In genomic region chr5:138339464-138339863, GRCh38 we compare ENCODE assay signal across 8 cellular contexts. TPM values are rescaled to one million over a fixed set of nuclear protein-coding genes. Genes with fewer than 3 reads are reported as not detected.
DNase-seq lines count a peak whose midpoint lies in the region; ATAC-seq and TF ChIP-seq lines count a peak whose summit lies in the region.

No MANE protein-coding gene starts in this region.

- H3K4me2 ChIP-seq in DND-41 (ENCODE audit: insufficient read depth, low read length) = peak overlapping the region; percentile 77
- peak overlapping the region; percentile 99 for H3K4me2 ChIP-seq in OCI-LY7 (ENCODE audit: low read length)

- H3K4me3 Mint-ChIP-seq in osteocyte (ENCODE audit: unreplicated experiment) = peak overlapping the region; percentile 93

- H3K36me3 ChIP-seq in DND-41 (ENCODE audit: insufficient read depth, low read length) (peaks cover 17% of the 10 kb centered on the region), OCI-LY7 (ENCODE audit: insufficient read depth, low read length) (peaks cover 36% of the 10 kb centered on the region), endocrine pancreas (ENCODE audit: control insufficient read depth, insufficient read depth, low read length) (no peaks in the 10 kb centered on the region)

- no peaks in the 10 kb centered on the region for H3K27me3 Mint-ChIP-seq in osteocyte (ENCODE audit: unreplicated experiment)

- H2AFZ ChIP-seq in DND-41 (ENCODE audit: low read depth, low read length) = no peak overlapping the region
- H2AFZ ChIP-seq in OCI-LY7 (ENCODE audit: low read length) = no peak overlapping the region

- H4K20me1 ChIP-seq in DND-41 (ENCODE audit: insufficient read depth, low read length) = no peaks in the 10 kb centered on the region; the same call in 1 of the 2 replicates
- peaks cover 16% of the 10 kb centered on the region; the same call in 1 of the 2 replicates for H4K20me1 ChIP-seq in OCI-LY7 (ENCODE audit: insufficient read depth, low read length)

- H3K9me2 ChIP-seq in OCI-LY7 (ENCODE audit: insufficient read depth, low read length) = no peaks in the 10 kb centered on the region

- intact Hi-C loops in OCI-LY7 (cut with micrococcal nuclease; ENCODE audit: unreplicated experiment) = loop anchor here (1.0 to 5.0 kb wide), 3 partner anchors 13 to 203 kb away; partner anchors contain the start of genes BRD8, ETF1, KDM3B and KIF20A

- H3K27me3 ChIP-seq in DND-41 (ENCODE audit: insufficient read depth, low read length, poor library complexity) (no peaks in the 10 kb centered on the region), endocrine pancreas (ENCODE audit: control insufficient read depth, insufficient read depth, low read length) (no peaks in the 10 kb centered on the region)

- H3K27ac ChIP-seq in DND-41 (ENCODE audit: low read length) = peak overlapping the region; percentile 92; the same call in 1 of the 2 replicates
- H3K27ac ChIP-seq in OCI-LY7 (ENCODE audit: low read depth, low read length, poor library complexity, severe bottlenecking) = peak overlapping the region; percentile 67

- no TSS peak for BruUV-seq in OCI-LY7 (replicated peaks; lab: Mats Ljungman, UMichigan)

- peak overlapping the region; percentile 85 for H3K27ac Mint-ChIP-seq in osteocyte (ENCODE audit: unreplicated experiment)

- H3K79me2 ChIP-seq in DND-41 (ENCODE audit: insufficient read depth, low read length) = peaks cover 38% of the 10 kb centered on the region
- H3K79me2 ChIP-seq in OCI-LY7 (ENCODE audit: insufficient read depth, low read depth, low read length) = peaks cover 34% of the 10 kb centered on the region; the same call in 1 of the 2 replicates

- no peaks in the 10 kb centered on the region for H3K9me3 Mint-ChIP-seq in osteocyte (ENCODE audit: unreplicated experiment)

- peak overlapping the region; percentile 76; the same call in 1 of the 2 replicates for H3K9ac ChIP-seq in DND-41 (ENCODE audit: low read depth, low read length)
- H3K9ac ChIP-seq in endocrine pancreas (ENCODE audit: control insufficient read depth, insufficient read depth, low read length) = peak overlapping the region; percentile 84

- TF ChIP-seq CTCF in DND-41 (IDR thresholded peaks at IDR 0.05; ENCODE audit: borderline replicate concordance, extremely low read depth, low read length, poor library complexity, severe bottlenecking) (no peak), OCI-LY7 (conservative IDR thresholded peaks at IDR 0.05; ENCODE audit: low read length) (no peak), osteocyte (IDR thresholded peaks at IDR 0.05) (no peak)

- POLR2A ChIA-PET in OCI-LY7 (lab: Charles Lee) = interaction anchor here (0.9 to 6.1 kb wide), 4 partner anchors 8 to 145 kb away, joined by 3 to 102 read pairs (median 8); partner anchors contain the start of genes CDC23, CDC25C and KDM3B

- CTCF ChIA-PET in OCI-LY7 (lab: Charles Lee; ENCODE audit: unreplicated experiment) = interaction anchor here (3.6 kb wide), 1 partner anchor 14 kb away, joined by 34 read pairs; the partner anchor contains the start of gene KDM3B

- ATAC-seq in DND-41 (ENCODE audit: insufficient read depth, low read depth) = no peak
- ATAC-seq in HG02884 (IDR thresholded peaks at IDR 0.05; ENCODE audit: unreplicated experiment) = no peak
- ATAC-seq in HG02938 (IDR thresholded peaks at IDR 0.05; ENCODE audit: unreplicated experiment) = no peak

- peaks cover 19% of the 10 kb centered on the region for H3K36me3 Mint-ChIP-seq in osteocyte (ENCODE audit: unreplicated experiment)

- H3K9me3 ChIP-seq in DND-41 (ENCODE audit: insufficient read depth, low read length, severe bottlenecking) = no peaks in the 10 kb centered on the region
- no peaks in the 10 kb centered on the region for H3K9me3 ChIP-seq in OCI-LY7 (ENCODE audit: low read length)
- H3K9me3 ChIP-seq in endocrine pancreas (ENCODE audit: control insufficient read depth, low read length) = no peaks in the 10 kb centered on the region

- DNase-seq in DND-41 = no peak
- peak; percentile 49 for DNase-seq in OCI-LY7 (ENCODE audit: low spot score)
- DNase-seq in osteocyte (ENCODE audit: extremely low spot score, unreplicated experiment) = no peak
- no peak for DNase-seq in kidney tubule cell (ENCODE audit: low spot score)
- no peak for DNase-seq in stimulated activated CD4-positive, alpha-beta T cell treated with anti-CD3 and anti-CD28 coated beads, Interleukin-15, amount 100 ng/mL, for 24 hours

- H3K4me1 Mint-ChIP-seq in osteocyte (ENCODE audit: unreplicated experiment) = peaks cover 35% of the 10 kb centered on the region

- H3K4me1 ChIP-seq in DND-41 (ENCODE audit: insufficient read depth, low read length) (peaks cover 42% of the 10 kb centered on the region), OCI-LY7 (ENCODE audit: insufficient read depth, low read length, poor library complexity, severe bottlenecking) (peaks cover 26% of the 10 kb centered on the region), endocrine pancreas (ENCODE audit: control insufficient read depth, insufficient read depth, low read length) (peaks cover 10% of the 10 kb centered on the region)

- H3K4me3 ChIP-seq in DND-41 (ENCODE audit: low read depth in 1 of 2, low read length in 2 of 2) (peak overlapping the region in 1 of 2 experiments; percentile 76; a peak in 2 of 4 replicates), OCI-LY7 (ENCODE audit: low read depth, low read length, poor library complexity, severe bottlenecking) (peak overlapping the region; percentile 89), endocrine pancreas (ENCODE audit: control insufficient read depth, insufficient read depth, low read length) (peak overlapping the region; percentile 77)

RNA-seq across cellular contexts. Expression of gene FAM53C, which starts 1.4 kb away (rescaled TPM):
- 38.4 and 42.3 TPM in 2 replicates for total RNA-seq in OCI-LY7 (2014; rRNA removed; shearing (Covaris generic))
- total RNA-seq in OCI-LY7 (2022) (46.5 and 47.8 TPM in 2 replicates), osteocyte (45.6 and 45.7 TPM in 2 replicates)

RNA-seq across cellular contexts. Expression of gene CDC25C, which starts 7.9 kb away (rescaled TPM):
- total RNA-seq in OCI-LY7 (2014; rRNA removed; shearing (Covaris generic)) = 19.2 and 21.8 TPM in 2 replicates
- total RNA-seq in OCI-LY7 (2022) = 21.1 and 26.9 TPM in 2 replicates
- total RNA-seq in osteocyte = 1.9 and 2.2 TPM in 2 replicates

RNA-seq across cellular contexts. Expression of gene KDM3B, which starts 13.0 kb away (rescaled TPM):
- 51.1 and 57.1 TPM in 2 replicates for total RNA-seq in OCI-LY7 (2014; rRNA removed; shearing (Covaris generic))
- total RNA-seq in OCI-LY7 (2022) (63.6 and 64.8 TPM in 2 replicates), osteocyte (65.2 and 67.4 TPM in 2 replicates)
